19 cellular contexts compared by ENCODE assay signal in the genomic region with DNA sequence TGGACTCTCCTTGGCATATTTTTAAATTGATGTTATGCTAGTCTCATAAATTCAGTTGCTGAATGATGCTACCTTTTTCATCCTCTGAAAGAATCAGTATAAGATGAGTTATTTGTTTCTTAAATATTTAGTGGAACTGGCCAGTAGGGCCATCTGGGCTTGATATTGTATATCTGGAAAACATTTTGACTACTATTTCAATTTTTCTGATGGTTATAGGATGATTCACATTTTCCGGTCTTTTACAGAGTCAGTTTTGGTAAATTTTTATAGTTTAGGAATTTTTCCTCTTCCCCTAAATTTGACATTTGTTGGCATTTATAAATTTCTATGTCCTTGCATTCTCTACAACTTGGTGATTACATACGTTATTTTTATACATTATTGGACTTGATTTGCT.
"Had no signal": no experiment of that assay in that cellular context is flagged by ENCODE, and none has a peak within 500 bp of the region (broad histone marks: within the 10 kb centered on the region; RNA-seq: fewer than 3 reads in every experiment).

No MANE protein-coding gene starts in this region.

- H3K36me3 ChIP-seq: esophagus muscularis mucosa, gastrocnemius medialis, heart right ventricle, neutrophil, ovary, suprapubic skin, thyroid gland had no signal

- DNase-seq: effector memory CD8-positive, alpha-beta T cell; gastrocnemius medialis; heart right ventricle; hypothalamus; kidney glomerular epithelial cell; mammary epithelial cell; mucosa of descending colon; naive thymus-derived CD8-positive, alpha-beta T cell; ovary; right cardiac atrium; small intestine; stimulated activated CD4-positive, alpha-beta T cell treated with anti-CD3 and anti-CD28 coated beads, Interleukin-12 subunit alpha, Interleukin-12 subunit beta, amount 100 ng/mL, for 4 hours; stimulated activated naive CD4-positive, alpha-beta T cell; thyroid gland had no signal

- H3K27ac ChIP-seq: epithelial cell of prostate, esophagus muscularis mucosa, gastrocnemius medialis, heart right ventricle, neutrophil, ovary, suprapubic skin, thyroid gland had no signal

- ATAC-seq: effector memory CD8-positive, alpha-beta T cell; gastrocnemius medialis; heart right ventricle; left lobe of liver; mucosa of descending colon; naive thymus-derived CD8-positive, alpha-beta T cell; right cardiac atrium had no signal

- H3K4me1 ChIP-seq: esophagus muscularis mucosa, gastrocnemius medialis, thyroid gland had no signal

- H3K9me3 ChIP-seq: esophagus muscularis mucosa, gastrocnemius medialis, heart right ventricle, mucosa of descending colon, neutrophil, ovary, suprapubic skin, thyroid gland had no signal

- H3K27me3 ChIP-seq: esophagus muscularis mucosa, gastrocnemius medialis, heart right ventricle, neutrophil, suprapubic skin, thyroid gland had no signal

- H3K4me3 ChIP-seq: esophagus muscularis mucosa, gastrocnemius medialis, heart right ventricle, mucosa of descending colon, ovary, suprapubic skin, thyroid gland had no signal
